In the genomic region with DNA sequence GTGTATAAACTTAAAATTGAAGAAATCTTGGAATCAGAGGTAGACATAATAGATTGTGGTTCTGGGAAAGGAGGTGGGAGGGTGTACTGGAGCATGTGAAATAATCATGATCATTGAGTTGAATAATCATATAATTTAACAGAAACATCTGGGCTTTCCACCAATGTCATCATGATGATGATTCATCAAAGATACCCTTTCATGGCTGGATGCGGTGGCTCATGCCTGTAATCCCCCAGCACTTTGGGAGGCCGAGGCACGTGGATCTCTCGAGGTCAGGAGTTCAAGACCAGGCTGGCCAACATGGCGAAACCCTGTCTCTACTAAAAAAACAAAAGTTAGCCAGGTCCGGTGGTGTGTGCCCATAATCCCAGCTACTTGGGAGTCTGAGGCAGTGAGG, we compare ENCODE assay signal across 12 cellular contexts. TPM values are rescaled to one million over a fixed set of nuclear protein-coding genes. Genes with fewer than 3 reads are reported as not detected.
DNase-seq lines count a peak whose midpoint lies in the region; ATAC-seq, FAIRE-seq and TF ChIP-seq lines count a peak whose summit lies in the region.
"Had no signal": no experiment of that assay in that cellular context is flagged by ENCODE, and none has a peak within 500 bp of the region (broad histone marks: within the 10 kb centered on the region; RNA-seq: fewer than 3 reads in every experiment).

No MANE protein-coding gene starts in this region.

- ATAC-seq in GM21528 (IDR thresholded peaks at IDR 0.05; ENCODE audit: low FRiP score, unreplicated experiment) (peak; percentile 14), GM19035 (IDR thresholded peaks at IDR 0.05; ENCODE audit: unreplicated experiment) (no peak)
- ATAC-seq: CD8-positive, alpha-beta T cell; PC-3 had no signal

- H3K4me3 ChIP-seq in MG63: no peak overlapping the region
- H3K4me3 ChIP-seq in kidney (ENCODE audit: low read length in 2 of 2): no peak overlapping the region

- intact Hi-C loops in kidney (cut with DNase I): no loop called here

- no peak for FAIRE-seq in kidney (lab: Jason Lieb, UNC)

- no peak overlapping the region for H3K9ac ChIP-seq in kidney (ENCODE audit: low read length in 2 of 2)

- H3K27ac ChIP-seq in kidney (ENCODE audit: low read depth in 2 of 2, low read length in 2 of 2): peak overlapping the region; percentile 71 to 91

- DNase-seq in Daoy (ENCODE audit: low read depth) (peak; percentile 19), MG63 (peak; percentile 6), kidney (no peak), AG20443 (ENCODE audit: low spot score) (no peak), globus pallidus (ENCODE audit: low spot score) (no peak), NCI-H1930 (lab: John Stamatoyannopoulos, UW) (no peak)
- DNase-seq: CD8-positive, alpha-beta T cell; MM.1S; PC-3 had no signal

- no peaks in the 10 kb centered on the region for H3K9me3 ChIP-seq in MG63
- no peaks in the 10 kb centered on the region for H3K9me3 ChIP-seq in kidney (ENCODE audit: control insufficient read depth in 1 of 2, low read length in 2 of 2)

- no peak for TF ChIP-seq CTCF in kidney (IDR thresholded peaks at IDR 0.05; ENCODE audit: borderline replicate concordance, extremely low read depth, insufficient read depth)

- no peaks in the 10 kb centered on the region for H3K27me3 ChIP-seq in MG63

- H3K36me3 ChIP-seq in MG63: no peaks in the 10 kb centered on the region
- no peaks in the 10 kb centered on the region for H3K36me3 ChIP-seq in kidney (ENCODE audit: control insufficient read depth in 1 of 2, insufficient read depth in 2 of 2, low read length in 2 of 2)

- H3K4me1 ChIP-seq in kidney (ENCODE audit: control insufficient read depth in 1 of 2, insufficient read depth in 1 of 2, low read depth in 1 of 2, low read length in 2 of 2): peaks cover 16 to 18% of the 10 kb centered on the region in 2 donors

RNA-seq across cellular contexts. Expression of a gene that starts 6.7 kb away (rescaled TPM):
- total RNA-seq in Daoy (2014; rRNA removed; shearing (Covaris generic)): 8.3 and 13.9 TPM in 2 replicates
- 7.8 and 38.6 TPM in 2 replicates for total RNA-seq in MG63 (2014; rRNA removed; shearing (Covaris generic); ENCODE audit: low replicate concordance)
- 72.5 TPM for total RNA-seq in kidney
- polyA plus RNA-seq in kidney (ENCODE audit: insufficient read depth, low read depth, low replicate concordance): 40.6 TPM

RNA-seq across cellular contexts. Expression of a gene that starts 26.8 kb away (rescaled TPM):
- 15.7 and 20.0 TPM in 2 replicates for total RNA-seq in Daoy (2014; rRNA removed; shearing (Covaris generic))
- total RNA-seq in MG63 (2014; rRNA removed; shearing (Covaris generic); ENCODE audit: low replicate concordance): 3.0 and 6.4 TPM in 2 replicates
- total RNA-seq in kidney: 28.6 TPM
- polyA plus RNA-seq in kidney (ENCODE audit: insufficient read depth, low read depth, low replicate concordance): 25.8 TPM

RNA-seq across cellular contexts. Expression of a gene that starts 48.8 kb away (rescaled TPM):
- not detected in 2 replicates for total RNA-seq in Daoy (2014; rRNA removed; shearing (Covaris generic))
- not detected in 2 replicates for total RNA-seq in MG63 (2014; rRNA removed; shearing (Covaris generic); ENCODE audit: low replicate concordance)
- 355 TPM for total RNA-seq in kidney
- polyA plus RNA-seq in kidney (ENCODE audit: insufficient read depth, low read depth, low replicate concordance): 5.1 TPM
- total RNA-seq: kidney epithelial cell, PC-3 had no signal

Comparison
In these comparisons a context has a peak if more than half of its experiments do, and no peak if none do; other contexts are left out.
1. DNase-seq: peak in Daoy (single experiment) and MG63 (single experiment); none in kidney (single experiment), AG20443 (single experiment), globus pallidus (single experiment) and NCI-H1930 (0 of 2).
2. RNA of a gene that starts 48.8 kb away (total RNA-seq): 355 TPM in kidney (single experiment); not detected in Daoy and not detected in MG63; every median in the first group is over 100 times any median in the second.